9 cellular contexts compared by ENCODE assay signal in genomic region chr6:1396952-1397868, GRCh38. TPM values are rescaled to one million over a fixed set of nuclear protein-coding genes. Genes with fewer than 3 reads are reported as not detected.
DNase-seq lines count a peak whose midpoint lies in the region; ATAC-seq and TF ChIP-seq lines count a peak whose summit lies in the region.
"Had no signal": no experiment of that assay in that cellular context is flagged by ENCODE, and none has a peak within 500 bp of the region (broad histone marks: within the 10 kb centered on the region; RNA-seq: fewer than 3 reads in every experiment).

No MANE protein-coding gene starts in this region.

- H3K4me1 ChIP-seq in IMR-90 (ENCODE audit: control insufficient read depth, insufficient read depth, low read length): peaks cover 19% of the 10 kb centered on the region
- peaks cover 0 to 70% (median 8%) of the 10 kb centered on the region in 3 donors for H3K4me1 ChIP-seq in gastroesophageal sphincter
- H3K4me1 ChIP-seq in trophoblast cell (ENCODE audit: control insufficient read depth in 1 of 2, insufficient read depth in 2 of 2, low read length in 2 of 2): peaks cover 0 to 4% of the 10 kb centered on the region in 2 experiments
- H3K4me1 ChIP-seq in upper lobe of left lung: peaks cover 0 to 19% (median 12%) of the 10 kb centered on the region in 4 donors

- H3K9me3 ChIP-seq in IMR-90 (ENCODE audit: control insufficient read depth, insufficient read depth, low read length): no peaks in the 10 kb centered on the region
- H3K9me3 ChIP-seq in gastroesophageal sphincter: no peaks in the 10 kb centered on the region
- no peaks in the 10 kb centered on the region for H3K9me3 ChIP-seq in trophoblast cell (ENCODE audit: insufficient read depth, low read depth, low read length)
- no peaks in the 10 kb centered on the region for H3K9me3 ChIP-seq in upper lobe of left lung

- ATAC-seq in Right ventricle myocardium inferior: peak; percentile 53
- peak; percentile 55 for ATAC-seq in IMR-90 (ENCODE audit: low read depth)
- peak; percentile 78 for ATAC-seq in gastroesophageal sphincter
- ATAC-seq in upper lobe of left lung (ENCODE audit: low FRiP score in 2 of 2): peak; percentile 62 to 74

- H3K4ac ChIP-seq in IMR-90 (ENCODE audit: low read depth, low read length): no peak overlapping the region
- no peak overlapping the region for H3K4ac ChIP-seq in trophoblast cell (ENCODE audit: low read depth, low read length)

- TF ChIP-seq EP300 in gastroesophageal sphincter (IDR thresholded peaks at IDR 0.05): peak; percentile 17
- TF ChIP-seq EP300 in upper lobe of left lung (IDR thresholded peaks at IDR 0.05): no peak

- no peak overlapping the region for H4K5ac ChIP-seq in IMR-90 (ENCODE audit: low read depth, low read length)

- no peak overlapping the region for H4K12ac ChIP-seq in trophoblast cell (ENCODE audit: low read depth, low read length)

- WGBS in IMR-90 (ENCODE audit: extremely low coverage in 2 of 2, insufficient read length in 1 of 2), 2 experiments: 40% methylated on average over 12 of the region's 28 CpGs; no CpG with 5 or more reads in 1 of the 2 experiments
- 21 to 45% methylated on average over 19 to 24 of the region's 28 CpGs for WGBS in gastroesophageal sphincter (ENCODE audit: low coverage in 1 of 2), 2 donors
- no CpG with 5 or more reads among the region's 28 CpGs for WGBS in trophoblast cell (ENCODE audit: extremely low coverage, insufficient coverage, insufficient read length)
- WGBS in upper lobe of left lung, 2 donors: 28 to 31% methylated on average over 28 of the region's 28 CpGs

- H3K4me3 ChIP-seq in IMR-90 (ENCODE audit: insufficient read depth, low read depth, low read length) (no peak overlapping the region), gastroesophageal sphincter (peak overlapping the region in 1 of 2 donors; percentile 85), trophoblast cell (ENCODE audit: low read depth, low read length) (no peak overlapping the region), upper lobe of left lung (no peak overlapping the region)
- H3K4me3 ChIP-seq: skin epidermis had no signal

- H2BK12ac ChIP-seq in trophoblast cell (ENCODE audit: low read length): no peak overlapping the region

- H3K27ac ChIP-seq in IMR-90 (ENCODE audit: insufficient read depth, low read length) (no peak overlapping the region), gastroesophageal sphincter (peak overlapping the region; percentile 71 to 97 (median 94)), trophoblast cell (ENCODE audit: low read depth, low read length) (no peak overlapping the region), upper lobe of left lung (peak overlapping the region in 3 of 4 donors; percentile 26 to 47 (median 31))
- H3K27ac ChIP-seq: skin epidermis had no signal

- intact Hi-C loops in Right ventricle myocardium inferior (cut with DNase I): loop anchor here (5.0 kb wide), 2 partner anchors 600 to 805 kb away; no protein-coding TSS in a partner anchor
- intact Hi-C loops in cardiac septum (cut with DNase I): loop anchor here (5.0 to 10.0 kb wide), 2 partner anchors 600 to 802 kb away; no protein-coding TSS in a partner anchor
- intact Hi-C loops in IMR-90 (cut with micrococcal nuclease): loop anchor here (1.0 to 5.0 kb wide), 4 partner anchors 40 to 675 kb away; no protein-coding TSS in a partner anchor

- H3K79me1 ChIP-seq in IMR-90 (ENCODE audit: low read depth in 1 of 2, low read length in 2 of 2) (peaks cover 13 to 19% of the 10 kb centered on the region in 2 experiments), trophoblast cell (ENCODE audit: low read length) (no peaks in the 10 kb centered on the region)

- H3K4me2 ChIP-seq in IMR-90 (ENCODE audit: low read depth, low read length): no peak overlapping the region
- H3K4me2 ChIP-seq in trophoblast cell (ENCODE audit: low read length): no peak overlapping the region

- dilution Hi-C loops in IMR-90 (cut with HindIII; ENCODE audit: low sequenced_read_pairs, unreplicated experiment): no loop called here

- H2BK5ac ChIP-seq in IMR-90 (ENCODE audit: low read depth, low read length, poor library complexity, severe bottlenecking) (no peak overlapping the region), trophoblast cell (ENCODE audit: low read depth, low read length, poor library complexity) (no peak overlapping the region)

- 0 out of 2 replicates have a peak, but pooled peaks cover 2% of the 10 kb centered on the region for H4K20me1 ChIP-seq in IMR-90 (ENCODE audit: insufficient read depth, low read length)

- no peak overlapping the region for H2BK15ac ChIP-seq in IMR-90 (ENCODE audit: low read depth, low read length)

- H3K27me3 ChIP-seq in IMR-90 (ENCODE audit: control insufficient read depth, insufficient read depth, low read length): no peaks in the 10 kb centered on the region; the same call in 1 of the 2 replicates
- peaks cover 27% of the 10 kb centered on the region for H3K27me3 ChIP-seq in gastroesophageal sphincter
- H3K27me3 ChIP-seq in trophoblast cell (ENCODE audit: insufficient read depth, low read length): peaks cover 38% of the 10 kb centered on the region
- peaks cover 0 to 30% (median 16%) of the 10 kb centered on the region in 4 donors for H3K27me3 ChIP-seq in upper lobe of left lung

- H3K36me3 ChIP-seq in IMR-90 (ENCODE audit: control insufficient read depth, insufficient read depth, low read length): peaks cover 6% of the 10 kb centered on the region
- H3K36me3 ChIP-seq in gastroesophageal sphincter: peaks cover 0 to 15% of the 10 kb centered on the region in 2 donors
- H3K36me3 ChIP-seq in trophoblast cell (ENCODE audit: control insufficient read depth in 1 of 2, insufficient read depth in 2 of 2, low read length in 2 of 2): no peaks in the 10 kb centered on the region
- no peaks in the 10 kb centered on the region for H3K36me3 ChIP-seq in upper lobe of left lung

- H3K23ac ChIP-seq in IMR-90 (ENCODE audit: low read depth, low read length) (no peak overlapping the region), trophoblast cell (ENCODE audit: low read length) (no peak overlapping the region)

- H3K18ac ChIP-seq in IMR-90 (ENCODE audit: low read depth, low read length) (no peak overlapping the region), trophoblast cell (ENCODE audit: low read length) (no peak overlapping the region)

- CTCF ChIA-PET in IMR-90 (lab: Yijun Ruan, JAX): interaction anchor here (0.5 to 1.9 kb wide), 15 partner anchors 8 to 804 kb away, joined by 3 to 15 read pairs (median 4); no protein-coding TSS in a partner anchor

- peak; percentile 84 for DNase-seq in Right ventricle myocardium inferior (ENCODE audit: missing footprints)
- no peak for DNase-seq in cardiac septum (ENCODE audit: low spot score)
- peak; percentile 98 for DNase-seq in IMR-90
- DNase-seq in SHP77 treated with DMSO at 0.1 percent for 48 hours (lab: John Stamatoyannopoulos, UW): peak; percentile 43
- DNase-seq in activated gamma-delta T cell (lab: John Stamatoyannopoulos, UW): peak; percentile 36
- peak; percentile 69 to 88 for DNase-seq in trophoblast cell
- DNase-seq in upper lobe of left lung: peak; percentile 59 to 96

- 0 out of 2 replicates have a peak, but pooled peaks cover 3% of the 10 kb centered on the region for H3K9me1 ChIP-seq in IMR-90 (ENCODE audit: insufficient read depth, low read length)

- H2BK20ac ChIP-seq in IMR-90 (ENCODE audit: low read depth, low read length): no peak overlapping the region

- no TSS peak for BruUV-seq in IMR-90 (replicated peaks; lab: Mats Ljungman, UMichigan)

- no peak overlapping the region for H3K56ac ChIP-seq in IMR-90 (ENCODE audit: extremely low read depth, insufficient read depth, low read length)

- no peak overlapping the region for H4K8ac ChIP-seq in IMR-90 (ENCODE audit: low read depth in 2 of 2, low read length in 2 of 2)
- no peak overlapping the region for H4K8ac ChIP-seq in trophoblast cell (ENCODE audit: low read depth, low read length)

- no peak overlapping the region for H2AK9ac ChIP-seq in IMR-90 (replicated peaks; ENCODE audit: low read depth, low read length, poor library complexity)

- H2BK120ac ChIP-seq in IMR-90 (ENCODE audit: low read depth, low read length) (no peak overlapping the region), trophoblast cell (ENCODE audit: insufficient read depth, low read length, poor library complexity) (no peak overlapping the region)

- peak; percentile 98 for TF ChIP-seq CTCF in IMR-90 (conservative IDR thresholded peaks at IDR 0.05; ENCODE audit: low read depth, low read length)
- peak in 3 of 4 experiments; percentile 94 to 98 (median 97) for TF ChIP-seq CTCF in gastroesophageal sphincter (IDR thresholded peaks at IDR 0.05)
- peak; percentile 71 to 96 (median 78) for TF ChIP-seq CTCF in upper lobe of left lung (IDR thresholded peaks at IDR 0.05)

- TF ChIP-seq POLR2A in IMR-90 (IDR thresholded peaks at IDR 0.05; ENCODE audit: low read depth, low read length): peak; percentile 46; the same call in 1 of the 2 replicates
- no peak for TF ChIP-seq POLR2A in gastroesophageal sphincter (IDR thresholded peaks at IDR 0.05)
- TF ChIP-seq POLR2A in upper lobe of left lung (IDR thresholded peaks at IDR 0.05): no peak

- no peaks in the 10 kb centered on the region for H3K79me2 ChIP-seq in trophoblast cell (ENCODE audit: control insufficient read depth, insufficient read depth, low read length, poor library complexity)

- H2AK5ac ChIP-seq in IMR-90 (ENCODE audit: low read depth, low read length) (no peak overlapping the region), trophoblast cell (ENCODE audit: low read length) (no peak overlapping the region)

- peak; percentile 93 for TF ChIP-seq RAD21 in IMR-90 (IDR thresholded peaks at IDR 0.05; ENCODE audit: low read length)

- POLR2A ChIA-PET in IMR-90 (lab: Charles Lee; ENCODE audit: unreplicated experiment): interaction anchor here (0.7 kb wide), 2 partner anchors 9 to 705 kb away, joined by 5 to 6 read pairs; no protein-coding TSS in a partner anchor

- H3K14ac ChIP-seq in IMR-90 (replicated peaks; ENCODE audit: low read depth, low read length): no peak overlapping the region
- H3K14ac ChIP-seq in trophoblast cell (ENCODE audit: low read length): no peak overlapping the region

- in situ Hi-C loops in IMR-90 (cut with MboI; ENCODE audit: low sequenced_read_pairs): loop anchor here (10.0 to 25.0 kb wide), 2 partner anchors 485 to 802 kb away; no protein-coding TSS in a partner anchor

- H3K9ac ChIP-seq in IMR-90 (ENCODE audit: low read depth, low read length) (no peak overlapping the region), trophoblast cell (ENCODE audit: low read length) (no peak overlapping the region)

- H4K91ac ChIP-seq in IMR-90 (ENCODE audit: insufficient read depth, low read depth, low read length): no peak overlapping the region
- H4K91ac ChIP-seq in trophoblast cell (ENCODE audit: low read depth, low read length): no peak overlapping the region

- H2AFZ ChIP-seq in IMR-90 (replicated peaks; ENCODE audit: low read length, poor library complexity) (no peak overlapping the region), trophoblast cell (ENCODE audit: insufficient read depth, low read length, poor library complexity) (no peak overlapping the region)

RNA-seq across cellular contexts. Expression of gene FOXF2, which starts 7.8 kb away (rescaled TPM):
- total RNA-seq in Right ventricle myocardium inferior (0.24 TPM), cardiac septum (0.43 TPM), IMR-90 (2012; rRNA removed) (2.5 TPM in 2 replicates), gastroesophageal sphincter (100 to 1,000 TPM in 2 of 4 donors, 10 to 100 TPM in 2; 41.7 to 154 (median 91.9) TPM), upper lobe of left lung (10 to 100 TPM in 2 of 6 donors, 1 to 10 TPM in 4; 5.5 to 17.7 (median 8.8) TPM)
- polyA plus RNA-seq in IMR-90 (2012; rRNA removed): 16.3 and 17.3 TPM in 2 replicates
- 13.8 and 25.8 TPM in 2 replicates for polyA plus RNA-seq in IMR-90 (2012; cell fraction: cytosol; rRNA removed)
- 11.7 and 17.4 TPM in 2 replicates for polyA plus RNA-seq in IMR-90 (2012; cell fraction: nucleus; rRNA removed; ENCODE audit: low replicate concordance)
- polyA plus RNA-seq in trophoblast cell (2013): 1.0 and 1.1 TPM in 2 replicates

Comparison
In these comparisons a context has a peak if more than half of its experiments do, and no peak if none do; other contexts are left out.
1. H3K27ac ChIP-seq: peak in gastroesophageal sphincter (4 of 4) and upper lobe of left lung (3 of 4); none in IMR-90 (single experiment) and trophoblast cell (single experiment).
2. Peak in every context shown above with its lines, with median percentiles within 50 percentile points of each other: ATAC-seq and CTCF ChIP-seq.